18 cellular contexts compared by ENCODE assay signal in genomic region chr7:120344276-120344675, GRCh38.
"Had no signal": no experiment of that assay in that cellular context is flagged by ENCODE, and none has a peak within 500 bp of the region (broad histone marks: within the 10 kb centered on the region; RNA-seq: fewer than 3 reads in every experiment).

No MANE protein-coding gene starts in this region.

- ATAC-seq: activated naive CD4-positive, alpha-beta T cell treated with anti-CD3 and anti-CD28 coated beads, Interleukin-2, amount 50 U/mL, for 72 hours; activated T-cell treated with anti-CD3 and anti-CD28 coated beads, Interleukin-2, amount 50 U/mL, for 72 hours; mucosa of descending colon; naive thymus-derived CD4-positive, alpha-beta T cell; stimulated activated naive B cell treated with anti-CD40 and anti-IgM and Interleukin-4, amounts not matched to agents 10 μg/mL and 1 μg/mL and 100 μg/mL, for 72 hours had no signal

- DNase-seq: activated CD4-positive, alpha-beta T cell treated with anti-CD3 and anti-CD28 coated beads, Interleukin-2, amount 10 ng/mL, durations not matched to agents 7 days and 5 days; activated CD8-positive, alpha-beta memory T cell treated with anti-CD3 and anti-CD28 coated beads, Interleukin-2, amount 50 U/mL, for 48 hours; activated gamma-delta T cell; activated T-cell treated with anti-CD3 and anti-CD28 coated beads, Interleukin-2, amount 50 U/mL, for 72 hours; anterior cingulate cortex; hypothalamus; left ventricle myocardium inferior; mucosa of descending colon; naive thymus-derived CD4-positive, alpha-beta T cell; retina; stimulated activated CD4-positive, alpha-beta T cell treated with anti-CD3 and anti-CD28 coated beads, Interleukin-15, amount 100 ng/mL, for 24 hours; stimulated activated CD4-positive, alpha-beta T cell treated with anti-CD3 and anti-CD28 coated beads, Interleukin-4, amount 100 ng/mL, for 1 hour; stimulated activated naive B cell treated with anti-CD40 and anti-IgM and Interleukin-4, amounts not matched to agents 10 μg/mL and 1 μg/mL and 100 μg/mL, for 72 hours; tibial artery; uterus had no signal

- H3K9me3 ChIP-seq: breast epithelium, left ventricle myocardium inferior, mucosa of descending colon, tibial artery, uterus had no signal

- H3K27ac ChIP-seq: epithelial cell of prostate, left ventricle myocardium inferior, tibial artery had no signal

- H3K36me3 ChIP-seq: breast epithelium, left ventricle myocardium inferior, tibial artery, uterus had no signal

- H3K4me3 ChIP-seq: breast epithelium, left ventricle myocardium inferior, mucosa of descending colon, tibial artery, uterus had no signal

- H3K4me1 ChIP-seq: breast epithelium, left ventricle myocardium inferior, tibial artery, uterus had no signal

- H3K27me3 ChIP-seq: breast epithelium, tibial artery, uterus had no signal
